ENCODE assay signal across 8 cellular contexts in the genomic region with DNA sequence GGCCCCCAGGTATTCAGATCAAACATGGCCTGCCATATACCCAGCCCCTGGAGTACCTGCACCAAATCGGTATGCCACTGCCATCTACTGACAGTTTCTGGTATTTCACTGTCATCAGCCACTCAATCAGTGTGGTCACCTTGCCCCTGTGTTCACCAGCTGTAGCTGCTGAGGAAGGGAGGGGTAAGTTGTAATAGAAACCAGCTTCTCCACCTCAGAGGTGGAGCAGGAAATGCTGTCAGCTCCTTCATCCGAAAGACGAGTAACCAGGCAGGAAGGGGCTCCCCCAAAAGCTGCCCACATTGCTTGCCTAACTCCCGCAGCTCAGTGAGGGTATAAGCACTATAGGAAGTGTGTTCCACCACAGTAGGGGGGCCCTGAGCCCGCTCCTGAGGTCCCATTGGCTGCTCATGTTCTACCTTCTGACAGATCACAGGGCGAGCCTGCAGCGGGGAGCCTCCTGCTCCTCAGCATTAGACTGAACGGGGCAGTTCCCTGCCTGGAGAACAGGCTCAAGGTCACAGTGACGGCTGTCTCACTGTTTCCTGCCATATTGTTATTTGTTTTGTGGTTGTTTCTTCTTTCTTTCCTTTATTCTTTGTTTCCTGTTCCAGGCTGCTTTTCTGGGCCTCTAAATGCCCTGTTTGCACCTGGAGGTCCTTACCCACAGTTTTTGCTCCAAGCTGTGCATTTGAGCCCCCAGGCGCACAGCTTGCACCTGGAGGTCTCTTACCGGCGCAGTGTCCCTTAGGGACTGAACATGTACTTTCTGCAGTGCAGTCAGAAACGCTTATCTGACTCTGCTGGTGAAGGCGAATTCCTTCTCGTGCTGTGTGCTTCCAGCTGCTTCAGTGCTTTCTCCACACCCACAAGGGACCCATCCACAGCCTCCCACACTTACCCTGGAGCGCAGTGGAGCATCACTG.
DNase-seq lines count a peak whose midpoint lies in the region; ATAC-seq and TF ChIP-seq lines count a peak whose summit lies in the region.

No MANE protein-coding gene starts in this region.

- no peaks in the 10 kb centered on the region for H3K9me3 ChIP-seq in HUES48 (ENCODE audit: control insufficient read depth, insufficient read depth, low read length)
- no peaks in the 10 kb centered on the region for H3K9me3 ChIP-seq in OCI-LY3 (ENCODE audit: insufficient read depth, low read length)
- H3K9me3 ChIP-seq in hepatocyte (ENCODE audit: low read depth), result no peaks in the 10 kb centered on the region

- peak overlapping the region; percentile 36; the same call in 1 of the 2 replicates for H3K4me3 ChIP-seq in HUES48 (ENCODE audit: low read depth, low read length)
- H3K4me3 ChIP-seq in OCI-LY3 (ENCODE audit: low read length), result peak overlapping the region; percentile 81
- no peak overlapping the region for H3K4me3 ChIP-seq in hepatocyte

- peak overlapping the region; percentile 73 for H3K4me2 ChIP-seq in OCI-LY3 (ENCODE audit: low read length)
- H3K4me2 ChIP-seq in hepatocyte, result peak overlapping the region; percentile 33

- TF ChIP-seq CTCF in OCI-LY3 (IDR thresholded peaks at IDR 0.05; ENCODE audit: low read depth, low read length) (peak; percentile 83), hepatocyte (IDR thresholded peaks at IDR 0.05; ENCODE audit: poor library complexity) (peak; percentile 38)

- no peaks in the 10 kb centered on the region for H3K4me1 ChIP-seq in HUES48 (ENCODE audit: control insufficient read depth, insufficient read depth, low read length)
- peaks cover 4% of the 10 kb centered on the region; the same call in 1 of the 2 replicates for H3K4me1 ChIP-seq in OCI-LY3 (ENCODE audit: low read length)
- no peaks in the 10 kb centered on the region for H3K4me1 ChIP-seq in hepatocyte (ENCODE audit: insufficient read depth)

- ATAC-seq in GM21529 (IDR thresholded peaks at IDR 0.05; ENCODE audit: unreplicated experiment), result peak; percentile 91

- H3K79me2 ChIP-seq in OCI-LY3 (ENCODE audit: low read length), result no peaks in the 10 kb centered on the region
- no peaks in the 10 kb centered on the region for H3K79me2 ChIP-seq in hepatocyte

- no peak overlapping the region for H3K27ac ChIP-seq in HUES48 (ENCODE audit: low read depth, low read length)
- no peak overlapping the region for H3K27ac ChIP-seq in OCI-LY3 (ENCODE audit: low read length)
- H3K27ac ChIP-seq in hepatocyte, result no peak overlapping the region

- H3K9ac ChIP-seq in HUES48 (ENCODE audit: low read depth, low read length), result no peak overlapping the region
- peak overlapping the region; percentile 23; the same call in 1 of the 2 replicates for H3K9ac ChIP-seq in OCI-LY3 (ENCODE audit: low read length)

- DNase-seq in Daoy (ENCODE audit: low read depth), result peak; percentile 20
- peak; percentile 57 for DNase-seq in activated T-cell treated with anti-CD3 and anti-CD28 coated beads for 4 hours
- peak; percentile 25 for DNase-seq in hepatocyte (ENCODE audit: low spot score)
- DNase-seq in stimulated activated CD8-positive, alpha-beta memory T cell treated with anti-CD3 and anti-CD28 coated beads, Interleukin-15, amount 100 ng/mL, for 4 hours (ENCODE audit: low read depth in 2 of 2), result peak; percentile 22 to 53
- DNase-seq in anterior cingulate cortex (lab: John Stamatoyannopoulos, UW), result no peak

- 54% methylated on average over 16 of the region's 16 CpGs for WGBS in hepatocyte (ENCODE audit: low lambda C conversion rate, missing lambda C conversion rate)

- H3K27me3 ChIP-seq in HUES48 (ENCODE audit: control insufficient read depth, insufficient read depth, low read length) (no peaks in the 10 kb centered on the region), OCI-LY3 (ENCODE audit: low read depth, low read length) (no peaks in the 10 kb centered on the region), hepatocyte (no peaks in the 10 kb centered on the region)

- H2AFZ ChIP-seq in OCI-LY3 (ENCODE audit: low read depth, low read length), result peak overlapping the region; percentile 91
- no peak overlapping the region for H2AFZ ChIP-seq in hepatocyte

- H3K9me2 ChIP-seq in hepatocyte (replicated peaks; ENCODE audit: insufficient read depth), result no peaks in the 10 kb centered on the region

- H3K36me3 ChIP-seq in HUES48 (ENCODE audit: control insufficient read depth, insufficient read depth, low read length) (no peaks in the 10 kb centered on the region), OCI-LY3 (replicated peaks; ENCODE audit: low read depth, low read length) (no peaks in the 10 kb centered on the region), hepatocyte (replicated peaks; ENCODE audit: insufficient read depth, low read depth) (no peaks in the 10 kb centered on the region)

- no peaks in the 10 kb centered on the region for H4K20me1 ChIP-seq in OCI-LY3 (ENCODE audit: insufficient read depth, low read length)
- H4K20me1 ChIP-seq in hepatocyte (ENCODE audit: insufficient read depth, poor library complexity, severe bottlenecking), result no peaks in the 10 kb centered on the region

Comparison
In these comparisons a context has a peak if more than half of its experiments do, and no peak if none do; other contexts are left out.
1. DNase-seq: peak in Daoy (single experiment), activated T-cell treated with anti-CD3 and anti-CD28 coated beads for 4 hours (single experiment), hepatocyte (single experiment) and stimulated activated CD8-positive, alpha-beta memory T cell treated with anti-CD3 and anti-CD28 coated beads, Interleukin-15, amount 100 ng/mL, for 4 hours (2 of 2); none in anterior cingulate cortex (0 of 58).